Comparison of ENCODE assay signal across 1 cellular context in the genomic region with DNA sequence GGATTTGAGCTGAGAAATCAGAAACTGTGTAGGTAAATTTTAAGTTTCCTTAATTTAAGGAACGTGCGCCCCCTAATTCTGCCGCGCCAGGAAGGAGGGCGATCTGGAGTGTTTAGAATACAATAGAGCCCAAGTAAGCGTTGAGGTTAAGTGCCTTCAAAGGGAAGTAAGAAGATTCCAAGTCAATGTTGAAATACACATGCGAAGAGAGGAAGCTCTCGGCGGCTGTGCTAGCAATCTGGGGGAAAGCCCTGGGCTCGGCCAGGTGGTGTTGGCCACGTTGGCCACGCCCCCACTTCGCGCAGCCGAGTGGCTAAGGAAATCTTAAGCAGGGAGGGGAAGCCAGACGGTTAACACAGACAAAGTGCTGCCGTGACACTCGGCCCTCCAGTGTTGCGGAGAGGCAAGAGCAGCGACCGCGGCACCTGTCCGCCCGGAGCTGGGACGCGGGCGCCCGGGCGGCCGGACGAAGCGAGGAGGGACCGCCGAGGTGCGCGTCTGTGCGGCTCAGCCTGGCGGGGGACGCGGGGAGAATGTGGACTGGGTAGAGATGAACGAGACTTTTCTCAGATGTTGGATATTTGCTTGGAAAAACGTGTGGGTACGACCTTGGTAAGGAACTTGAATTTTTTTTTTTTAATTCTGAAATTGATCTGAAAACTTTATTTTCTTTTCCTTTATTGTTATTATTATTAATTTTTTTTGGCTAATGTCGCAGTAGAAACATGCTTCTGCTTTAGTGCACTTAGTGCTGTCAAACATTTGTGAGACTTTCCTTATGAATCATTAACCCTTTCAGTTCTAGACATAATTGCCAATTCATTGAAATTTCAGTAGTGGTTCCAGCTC.
TF ChIP-seq lines count a peak whose summit lies in the region.

TSS of gene PRDM1 (plus strand) at position 353 of the 849 bp plus-strand sequence. CDS start at position 571, 218 bp downstream.

TF ChIP-seq in HEK293, 187 proteins besides CTCF, POLR2A, EP300 and RAD21 (continued from another document):
- TF ChIP-seq FEZF1 (tag by site-specific recombination; IDR thresholded peaks at IDR 0.05) (no peak; the same call in 1 of the 2 replicates), ZNF324 (tag by site-specific recombination; IDR thresholded peaks at IDR 0.05) (no peak)
